19 cellular contexts compared by ENCODE assay signal in the genomic region with DNA sequence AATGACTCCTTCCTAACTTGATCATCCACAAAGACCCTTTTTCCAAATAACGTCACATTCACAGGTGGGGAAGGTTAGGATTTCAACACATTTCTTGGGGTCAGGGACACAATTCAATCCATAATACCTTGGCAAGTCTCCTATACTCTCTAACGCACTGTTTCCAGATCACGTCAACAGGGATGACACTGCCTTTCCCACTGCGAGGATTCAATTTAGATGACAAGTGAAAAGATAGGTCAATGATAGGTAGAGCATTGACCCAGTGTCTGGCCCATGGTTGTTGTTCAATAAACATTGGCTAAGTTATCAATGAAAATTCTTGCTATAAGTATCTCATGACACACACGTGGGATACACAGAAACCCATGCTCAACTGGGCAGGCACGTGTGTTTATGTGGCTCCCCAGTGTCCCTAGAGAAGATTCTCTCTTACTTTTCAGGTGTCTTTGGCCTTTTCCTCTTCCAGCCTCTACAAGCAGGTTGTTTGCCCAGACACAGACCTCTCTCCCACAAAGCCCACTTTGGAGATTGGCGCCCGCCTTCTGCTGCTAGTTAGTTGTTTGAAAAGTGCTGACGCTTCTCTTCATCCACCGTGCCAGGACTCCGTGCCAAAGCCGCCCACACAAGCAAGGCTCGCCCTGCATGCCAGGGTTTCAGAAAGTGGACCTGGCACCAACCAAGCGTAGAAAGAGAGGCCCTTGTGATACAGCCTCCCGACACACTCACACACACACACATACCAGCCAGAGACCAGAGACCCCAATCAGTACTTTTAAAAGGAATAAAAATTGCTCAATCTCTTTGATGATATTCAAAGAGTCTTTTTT.
DNase-seq lines count a peak whose midpoint lies in the region; ATAC-seq, FAIRE-seq and TF ChIP-seq lines count a peak whose summit lies in the region.
"Had no signal": no experiment of that assay in that cellular context is flagged by ENCODE, and none has a peak within 500 bp of the region (broad histone marks: within the 10 kb centered on the region; RNA-seq: fewer than 3 reads in every experiment).

No MANE protein-coding gene starts in this region.

- CTCF ChIA-PET in Calu3 (lab: Charles Lee), result no interaction called here

- no peak for TF ChIP-seq CTCF in astrocyte (IDR thresholded peaks at IDR 0.05; ENCODE audit: insufficient read depth, low read depth, low read length)
- TF ChIP-seq CTCF in parathyroid adenoma (IDR thresholded peaks at IDR 0.05), result no peak
- no peak for TF ChIP-seq CTCF in Calu3 (IDR thresholded peaks at IDR 0.05; ENCODE audit: unreplicated experiment)

- peak; percentile 67 for DNase-seq in Ammon's horn (ENCODE audit: low spot score)
- DNase-seq in astrocyte (ENCODE audit: low read depth), result peak; percentile 53
- DNase-seq in iPS-NIHi11 (ENCODE audit: low spot score), result peak; percentile 24
- no peak for DNase-seq in A172 (ENCODE audit: low spot score)
- no peak for DNase-seq in Calu3
- no peak for DNase-seq in stimulated activated CD4-positive, alpha-beta T cell treated with anti-CD3 and anti-CD28 coated beads, Interleukin-4, amount 100 ng/mL, for 24 hours
- DNase-seq in natural killer cell treated with Interleukin-12 subunit alpha and Interleukin-12 subunit beta and Interleukin-15 and Interleukin-18, amount 100 ng/mL, for 72 hours (ENCODE audit: low spot score), result no peak
- DNase-seq: ACHN; activated CD4-positive, alpha-beta T cell treated with anti-CD3 and anti-CD28 coated beads, Interleukin-2, amount 50 U/mL, for 48 hours; activated T-cell treated with anti-CD3 and anti-CD28 coated beads, Interleukin-2, amount 50 U/mL, for 48 hours; CD4-positive, alpha-beta T cell; GM23248; NCI-H187 treated with DMSO at 0.1 percent for 48 hours; NCI-H526 treated with DMSO at 0.1 percent for 48 hours; upper lobe of left lung had no signal

- H3K27ac ChIP-seq in astrocyte (ENCODE audit: low read depth, low read length) (no peak overlapping the region), parathyroid adenoma (peak overlapping the region; percentile 64)
- H3K27ac ChIP-seq: esophagus muscularis mucosa, GM23248, upper lobe of left lung had no signal

- H4K20me1 ChIP-seq in astrocyte (ENCODE audit: insufficient read depth, low read length), result no peaks in the 10 kb centered on the region

- H3K27me3 ChIP-seq in astrocyte (ENCODE audit: insufficient read depth, low read length) (peaks cover 3% of the 10 kb centered on the region), parathyroid adenoma (ENCODE audit: control insufficient read depth, insufficient read depth, low read length) (no peaks in the 10 kb centered on the region)
- H3K27me3 ChIP-seq: esophagus muscularis mucosa, upper lobe of left lung had no signal

- H2AFZ ChIP-seq in astrocyte (ENCODE audit: low read depth, low read length) (no peak overlapping the region), parathyroid adenoma (peak overlapping the region; percentile 64)
- H2AFZ ChIP-seq: GM23248 had no signal

- no peak overlapping the region for H3K27ac Mint-ChIP-seq in astrocyte (ENCODE audit: unreplicated experiment)
- no peak overlapping the region for H3K27ac Mint-ChIP-seq in Calu3 (ENCODE audit: unreplicated experiment)
- H3K27ac Mint-ChIP-seq in natural killer cell treated with Interleukin-12 subunit alpha and Interleukin-12 subunit beta and Interleukin-15 and Interleukin-18, amount 100 ng/mL, for 72 hours, result no peak overlapping the region
- H3K27ac Mint-ChIP-seq: CD4-positive, alpha-beta T cell had no signal

- H3K27me3 Mint-ChIP-seq in astrocyte (ENCODE audit: low read depth, unreplicated experiment), result peaks cover 14% of the 10 kb centered on the region
- H3K27me3 Mint-ChIP-seq in Calu3 (ENCODE audit: unreplicated experiment), result no peaks in the 10 kb centered on the region
- H3K27me3 Mint-ChIP-seq in natural killer cell treated with Interleukin-12 subunit alpha and Interleukin-12 subunit beta and Interleukin-15 and Interleukin-18, amount 100 ng/mL, for 72 hours, result no peaks in the 10 kb centered on the region
- H3K27me3 Mint-ChIP-seq: CD4-positive, alpha-beta T cell had no signal

- no peak overlapping the region for H3K4me3 ChIP-seq in astrocyte (ENCODE audit: insufficient read depth, low read depth, low read length)
- H3K4me3 ChIP-seq in parathyroid adenoma (ENCODE audit: low read depth, low read length), result peak overlapping the region; percentile 25
- H3K4me3 ChIP-seq: esophagus muscularis mucosa, GM23248, upper lobe of left lung had no signal

- no peak for ATAC-seq in natural killer cell treated with Interleukin-12 subunit alpha and Interleukin-12 subunit beta and Interleukin-15 and Interleukin-18, amount 100 ng/mL, for 72 hours
- ATAC-seq: Panc1 had no signal

- no TSS peak for BruUV-seq in Calu3 (replicated peaks; lab: Mats Ljungman, UMichigan)

- intact Hi-C loops in Calu3 (cut with micrococcal nuclease; ENCODE audit: unreplicated experiment), result no loop called here

- H3K36me3 Mint-ChIP-seq in astrocyte (ENCODE audit: low read depth, unreplicated experiment) (peaks cover 2% of the 10 kb centered on the region), Calu3 (ENCODE audit: insufficient read depth, unreplicated experiment) (no peaks in the 10 kb centered on the region)
- H3K36me3 Mint-ChIP-seq in natural killer cell treated with Interleukin-12 subunit alpha and Interleukin-12 subunit beta and Interleukin-15 and Interleukin-18, amount 100 ng/mL, for 72 hours, result no peaks in the 10 kb centered on the region

- no peak overlapping the region for H3K4me3 Mint-ChIP-seq in astrocyte (ENCODE audit: unreplicated experiment)
- no peak overlapping the region for H3K4me3 Mint-ChIP-seq in Calu3 (ENCODE audit: low read depth, unreplicated experiment)
- H3K4me3 Mint-ChIP-seq in natural killer cell treated with Interleukin-12 subunit alpha and Interleukin-12 subunit beta and Interleukin-15 and Interleukin-18, amount 100 ng/mL, for 72 hours, result no peak overlapping the region
- H3K4me3 Mint-ChIP-seq: CD4-positive, alpha-beta T cell had no signal

- H3K79me2 ChIP-seq in astrocyte (ENCODE audit: insufficient read depth, low read length) (no peaks in the 10 kb centered on the region), parathyroid adenoma (no peaks in the 10 kb centered on the region)

- H3K36me3 ChIP-seq in astrocyte (ENCODE audit: insufficient read depth, low read length) (no peaks in the 10 kb centered on the region), parathyroid adenoma (ENCODE audit: control insufficient read depth, insufficient read depth, low read length) (no peaks in the 10 kb centered on the region)
- H3K36me3 ChIP-seq: esophagus muscularis mucosa, upper lobe of left lung had no signal

- H3K9ac ChIP-seq in astrocyte (ENCODE audit: low read length), result no peak overlapping the region
- no peak overlapping the region for H3K9ac ChIP-seq in parathyroid adenoma
- H3K9ac ChIP-seq: GM23248 had no signal

- H3K4me1 ChIP-seq in astrocyte (ENCODE audit: insufficient read depth, low read length) (no peaks in the 10 kb centered on the region), parathyroid adenoma (peaks cover 8% of the 10 kb centered on the region)
- H3K4me1 ChIP-seq: upper lobe of left lung had no signal

- FAIRE-seq in astrocyte (lab: Jason Lieb, UNC), result no peak
- FAIRE-seq: colon had no signal

- H3K4me2 ChIP-seq in astrocyte (ENCODE audit: low read length) (no peak overlapping the region), parathyroid adenoma (ENCODE audit: low read length) (peak overlapping the region; percentile 52)

- no peaks in the 10 kb centered on the region for H3K9me3 Mint-ChIP-seq in astrocyte (ENCODE audit: unreplicated experiment)
- H3K9me3 Mint-ChIP-seq in Calu3 (ENCODE audit: low read depth, unreplicated experiment), result no peaks in the 10 kb centered on the region
- H3K9me3 Mint-ChIP-seq in natural killer cell treated with Interleukin-12 subunit alpha and Interleukin-12 subunit beta and Interleukin-15 and Interleukin-18, amount 100 ng/mL, for 72 hours, result no peaks in the 10 kb centered on the region
- H3K9me3 Mint-ChIP-seq: CD4-positive, alpha-beta T cell had no signal

- H3K4me1 Mint-ChIP-seq in astrocyte (ENCODE audit: low read depth, unreplicated experiment) (no peaks in the 10 kb centered on the region), Calu3 (ENCODE audit: low read depth, unreplicated experiment) (no peaks in the 10 kb centered on the region)
- H3K4me1 Mint-ChIP-seq in natural killer cell treated with Interleukin-12 subunit alpha and Interleukin-12 subunit beta and Interleukin-15 and Interleukin-18, amount 100 ng/mL, for 72 hours (ENCODE audit: low read depth in 2 of 2), result no peaks in the 10 kb centered on the region

- no peaks in the 10 kb centered on the region for H3K9me3 ChIP-seq in astrocyte (ENCODE audit: insufficient read depth, low read depth, low read length)
- no peaks in the 10 kb centered on the region for H3K9me3 ChIP-seq in parathyroid adenoma (ENCODE audit: control insufficient read depth, low read length)
- H3K9me3 ChIP-seq: esophagus muscularis mucosa, upper lobe of left lung had no signal

Comparison
In these comparisons a context has a peak if more than half of its experiments do, and no peak if none do; other contexts are left out.
1. DNase-seq: peak in Ammon's horn (single experiment), astrocyte (single experiment) and iPS-NIHi11 (single experiment); none in A172 (single experiment), Calu3 (single experiment), stimulated activated CD4-positive, alpha-beta T cell treated with anti-CD3 and anti-CD28 coated beads, Interleukin-4, amount 100 ng/mL, for 24 hours (single experiment) and natural killer cell treated with Interleukin-12 subunit alpha and Interleukin-12 subunit beta and Interleukin-15 and Interleukin-18, amount 100 ng/mL, for 72 hours (single experiment).